In the genomic region with DNA sequence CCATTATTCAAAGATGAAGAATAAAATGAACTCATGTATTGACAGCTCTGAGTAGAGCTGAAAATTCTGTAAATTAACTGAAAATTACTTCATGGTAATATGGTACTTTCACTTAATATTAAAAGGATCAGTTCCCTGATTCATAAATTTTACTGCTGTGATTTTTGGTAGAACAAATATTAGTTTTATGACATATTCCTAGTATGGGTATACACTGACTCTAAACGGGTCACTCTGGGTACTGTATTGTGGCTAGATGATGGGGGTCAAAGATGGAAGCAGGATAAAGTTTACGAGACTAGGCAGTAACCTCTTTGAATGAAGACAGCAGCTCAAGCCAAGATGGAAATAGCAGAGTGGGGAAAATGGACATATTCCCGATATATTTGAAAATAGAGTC, we compare ENCODE assay signal across 37 cellular contexts.
"Had no signal": no experiment of that assay in that cellular context is flagged by ENCODE, and none has a peak within 500 bp of the region (broad histone marks: within the 10 kb centered on the region; RNA-seq: fewer than 3 reads in every experiment).

No MANE protein-coding gene starts in this region.

- DNase-seq: activated effector memory CD4-positive, alpha-beta T cell treated with anti-CD3 and anti-CD28 coated beads, Interleukin-2, amount 50 U/mL, for 16 hours; activated effector memory CD4-positive, alpha-beta T cell treated with Interleukin-2 at 50 U/mL for 16 hours; activated gamma-delta T cell; activated gamma-delta T cell treated with Interleukin-2 at 50 U/mL for 16 hours; activated naive CD4-positive, alpha-beta T cell; activated naive CD4-positive, alpha-beta T cell treated with anti-CD3 and anti-CD28 coated beads for 36 hours; activated naive CD4-positive, alpha-beta T cell treated with anti-CD3 and anti-CD28 coated beads, Interleukin-2, amount 10 ng/mL, durations not matched to agents 7 days and 5 days; activated naive CD4-positive, alpha-beta T cell treated with anti-CD3 and anti-CD28 coated beads, Interleukin-2, amount 50 U/mL, for 16 hours; activated naive CD4-positive, alpha-beta T cell treated with Interleukin-2 at 50 U/mL for 16 hours; activated naive CD8-positive, alpha-beta T cell treated with anti-CD3 and anti-CD28 coated beads for 36 hours; activated naive CD8-positive, alpha-beta T cell treated with anti-CD3 and anti-CD28 coated beads, Interleukin-2, amount 10 ng/mL, durations not matched to agents 7 days and 5 days; activated naive CD8-positive, alpha-beta T cell treated with anti-CD3 and anti-CD28 coated beads, Interleukin-2, amount 50 U/mL, for 24 hours; activated T-cell treated with anti-CD3 and anti-CD28 coated beads, Interleukin-2, amount 50 U/mL, for 24 hours; activated T-cell treated with anti-CD3 and anti-CD28 coated beads, Interleukin-2, amount 50 U/mL, for 4 hours; activated T-cell treated with anti-CD3 and anti-CD28 coated beads, Interleukin-2, amount 50 U/mL, for 48 hours; activated T-cell treated with anti-CD3 and anti-CD28 coated beads, Interleukin-2, amount 50 U/mL, for 72 hours; adrenal gland; amniotic stem cell; amygdala; anterior cingulate cortex; aorta; body of pancreas; brain microvascular endothelial cell; caudate nucleus; central memory CD4-positive, alpha-beta T cell; cerebellar nuclear complex had no signal

- H3K4me3 Mint-ChIP-seq: activated naive CD4-positive, alpha-beta T cell treated with anti-CD3 and anti-CD28 coated beads for 36 hours; activated naive CD4-positive, alpha-beta T cell treated with anti-CD3 and anti-CD28 coated beads, Interleukin-2, amount 10 ng/mL, durations not matched to agents 7 days and 5 days; activated naive CD4-positive, alpha-beta T cell treated with anti-CD3 and anti-CD28 coated beads, Interleukin-2, amount 50 U/mL, for 24 hours; activated naive CD8-positive, alpha-beta T cell; activated naive CD8-positive, alpha-beta T cell treated with anti-CD3 and anti-CD28 coated beads for 36 hours; activated naive CD8-positive, alpha-beta T cell treated with anti-CD3 and anti-CD28 coated beads, Interleukin-2, amount 10 ng/mL, durations not matched to agents 7 days and 5 days; activated naive CD8-positive, alpha-beta T cell treated with anti-CD3 and anti-CD28 coated beads, Interleukin-2, amount 50 U/mL, for 24 hours; activated T-cell treated with anti-CD3 and anti-CD28 coated beads, Interleukin-2, amount 50 U/mL, for 24 hours; activated T-cell treated with anti-CD3 and anti-CD28 coated beads, Interleukin-2, amount 50 U/mL, for 4 hours; activated T-cell treated with anti-CD3 and anti-CD28 coated beads, Interleukin-2, amount 50 U/mL, for 72 hours; activated T-helper 1 cell treated with anti-CD3 and anti-CD28 coated beads, Interleukin-12 subunit alpha, Interleukin-12 subunit beta, Interleukin-2, Interleukin-4 antibody, amounts not matched to agents 30 ng/mL and 10 ng/mL and 1 ng/mL, durations not matched to agents 14 hours and 24 hours and 36 hours; activated T-helper 17 cell treated with anti-CD3 and anti-CD28 coated beads, Interleukin-2, amount 50 U/mL, for 72 hours; brain; central memory CD8-positive, alpha-beta T cell had no signal

- H3K27ac ChIP-seq: adrenal gland, ascending aorta, body of pancreas, brain microvascular endothelial cell, breast epithelium, cardiac muscle cell had no signal

- ATAC-seq: activated naive CD4-positive, alpha-beta T cell treated with anti-CD3 and anti-CD28 coated beads, Interleukin-2, amount 50 U/mL, for 72 hours; activated naive CD8-positive, alpha-beta T cell treated with anti-CD3 and anti-CD28 coated beads, Interleukin-2, amount 50 U/mL, for 24 hours; activated T-cell treated with anti-CD3 and anti-CD28 coated beads, Interleukin-2, amount 50 U/mL, for 4 hours; activated T-cell treated with anti-CD3 and anti-CD28 coated beads, Interleukin-2, amount 50 U/mL, for 72 hours; activated T-helper 17 cell treated with anti-CD3 and anti-CD28 coated beads, Interleukin-2, amount 50 U/mL, for 72 hours; body of pancreas had no signal

- H3K36me3 Mint-ChIP-seq: activated naive CD4-positive, alpha-beta T cell treated with anti-CD3 and anti-CD28 coated beads, Interleukin-2, amount 10 ng/mL, durations not matched to agents 7 days and 5 days; activated naive CD4-positive, alpha-beta T cell treated with anti-CD3 and anti-CD28 coated beads, Interleukin-2, amount 50 U/mL, for 24 hours; activated naive CD4-positive, alpha-beta T cell treated with anti-CD3 and anti-CD28 coated beads, Interleukin-2, amount 50 U/mL, for 72 hours; activated naive CD8-positive, alpha-beta T cell; activated naive CD8-positive, alpha-beta T cell treated with anti-CD3 and anti-CD28 coated beads for 36 hours; activated naive CD8-positive, alpha-beta T cell treated with anti-CD3 and anti-CD28 coated beads, Interleukin-2, amount 10 ng/mL, durations not matched to agents 7 days and 5 days; brain had no signal

- H3K27ac Mint-ChIP-seq: activated naive CD4-positive, alpha-beta T cell treated with anti-CD3 and anti-CD28 coated beads for 36 hours; activated naive CD4-positive, alpha-beta T cell treated with anti-CD3 and anti-CD28 coated beads, Interleukin-2, amount 10 ng/mL, durations not matched to agents 7 days and 5 days; activated naive CD4-positive, alpha-beta T cell treated with anti-CD3 and anti-CD28 coated beads, Interleukin-2, amount 50 U/mL, for 24 hours; activated naive CD4-positive, alpha-beta T cell treated with anti-CD3 and anti-CD28 coated beads, Interleukin-2, amount 50 U/mL, for 72 hours; activated naive CD8-positive, alpha-beta T cell; activated naive CD8-positive, alpha-beta T cell treated with anti-CD3 and anti-CD28 coated beads for 36 hours; activated naive CD8-positive, alpha-beta T cell treated with anti-CD3 and anti-CD28 coated beads, Interleukin-2, amount 10 ng/mL, durations not matched to agents 7 days and 5 days; activated naive CD8-positive, alpha-beta T cell treated with anti-CD3 and anti-CD28 coated beads, Interleukin-2, amount 50 U/mL, for 24 hours; activated T-cell treated with anti-CD3 and anti-CD28 coated beads, Interleukin-2, amount 50 U/mL, for 24 hours; activated T-cell treated with anti-CD3 and anti-CD28 coated beads, Interleukin-2, amount 50 U/mL, for 72 hours; activated T-helper 1 cell treated with anti-CD3 and anti-CD28 coated beads, Interleukin-12 subunit alpha, Interleukin-12 subunit beta, Interleukin-2, Interleukin-4 antibody, amounts not matched to agents 30 ng/mL and 10 ng/mL and 1 ng/mL, durations not matched to agents 14 hours and 24 hours and 36 hours; activated T-helper 17 cell treated with anti-CD3 and anti-CD28 coated beads, Interleukin-2, amount 50 U/mL, for 72 hours; activated T-helper 2 cell treated with anti-CD3 and anti-CD28 coated beads, Interferon-gamma antibody, Interleukin-2, Interleukin-4, amounts not matched to agents 10 μg/mL and 5 μg/mL and 100 μg/mL, durations not matched to agents 14 hours and 24 hours and 36 hours; brain had no signal

- H3K9me3 ChIP-seq: adrenal gland, ascending aorta, body of pancreas, breast epithelium had no signal

- H3K4me3 ChIP-seq: adrenal gland, ascending aorta, body of pancreas, breast epithelium, cardiac muscle cell had no signal

- H3K9me3 Mint-ChIP-seq: activated naive CD4-positive, alpha-beta T cell treated with anti-CD3 and anti-CD28 coated beads, Interleukin-2, amount 10 ng/mL, durations not matched to agents 7 days and 5 days; activated naive CD8-positive, alpha-beta T cell treated with anti-CD3 and anti-CD28 coated beads, Interleukin-2, amount 10 ng/mL, durations not matched to agents 7 days and 5 days; activated T-cell treated with anti-CD3 and anti-CD28 coated beads, Interleukin-2, amount 50 U/mL, for 24 hours; activated T-cell treated with anti-CD3 and anti-CD28 coated beads, Interleukin-2, amount 50 U/mL, for 4 hours; activated T-helper 1 cell treated with anti-CD3 and anti-CD28 coated beads, Interleukin-12 subunit alpha, Interleukin-12 subunit beta, Interleukin-2, Interleukin-4 antibody, amounts not matched to agents 30 ng/mL and 10 ng/mL and 1 ng/mL, durations not matched to agents 14 hours and 24 hours and 36 hours; activated T-helper 17 cell treated with anti-CD3 and anti-CD28 coated beads, Interleukin-2, amount 50 U/mL, for 72 hours; activated T-helper 2 cell treated with anti-CD3 and anti-CD28 coated beads, Interferon-gamma antibody, Interleukin-2, Interleukin-4, amounts not matched to agents 10 μg/mL and 5 μg/mL and 100 μg/mL, durations not matched to agents 14 hours and 24 hours and 36 hours had no signal

- H3K27me3 Mint-ChIP-seq: activated naive CD4-positive, alpha-beta T cell treated with anti-CD3 and anti-CD28 coated beads, Interleukin-2, amount 10 ng/mL, durations not matched to agents 7 days and 5 days had no signal

- H3K4me1 ChIP-seq: adrenal gland, ascending aorta, body of pancreas, breast epithelium had no signal

- H3K27me3 ChIP-seq: adrenal gland, ascending aorta, body of pancreas, brain microvascular endothelial cell, breast epithelium had no signal

- H3K4me1 Mint-ChIP-seq: activated naive CD4-positive, alpha-beta T cell treated with anti-CD3 and anti-CD28 coated beads, Interleukin-2, amount 10 ng/mL, durations not matched to agents 7 days and 5 days; activated naive CD4-positive, alpha-beta T cell treated with anti-CD3 and anti-CD28 coated beads, Interleukin-2, amount 50 U/mL, for 24 hours; activated naive CD8-positive, alpha-beta T cell treated with anti-CD3 and anti-CD28 coated beads for 36 hours; activated naive CD8-positive, alpha-beta T cell treated with anti-CD3 and anti-CD28 coated beads, Interleukin-2, amount 10 ng/mL, durations not matched to agents 7 days and 5 days; activated naive CD8-positive, alpha-beta T cell treated with anti-CD3 and anti-CD28 coated beads, Interleukin-2, amount 50 U/mL, for 24 hours; activated T-helper 17 cell treated with anti-CD3 and anti-CD28 coated beads, Interleukin-2, amount 50 U/mL, for 72 hours; brain; central memory CD8-positive, alpha-beta T cell had no signal

- H3K36me3 ChIP-seq: adrenal gland, ascending aorta, brain microvascular endothelial cell, breast epithelium, cardiac muscle cell had no signal
